ENCODE assay signal across 1 cellular context in genomic region chr22:26399288-26399687, GRCh38.
A peak's percentile ranks its signal among the peaks of the same experiment; 100 is the strongest.
TF ChIP-seq lines count a peak whose summit lies in the region.

No MANE protein-coding gene starts in this region.

TF ChIP-seq in GM12878, 131 proteins besides CTCF, POLR2A, EP300 and RAD21:
- peak; percentile 55; the same call in 1 of the 2 replicates for TF ChIP-seq RAD51 (IDR thresholded peaks at IDR 0.05)
- no peak for TF ChIP-seq PAX5 (IDR thresholded peaks at IDR 0.05; ENCODE audit: borderline replicate concordance, low read depth, low read length)
